Comparison of ENCODE assay signal across 22 cellular contexts in genomic region chr3:137300703-137301102, GRCh38.
"Had no signal": no experiment of that assay in that cellular context is flagged by ENCODE, and none has a peak within 500 bp of the region (broad histone marks: within the 10 kb centered on the region; RNA-seq: fewer than 3 reads in every experiment).

No MANE protein-coding gene starts in this region.

- H3K36me3 Mint-ChIP-seq: T-cell had no signal

- ATAC-seq: Right ventricle myocardium inferior, T-cell had no signal

- H3K27me3 ChIP-seq: Peyer's patch, SJSA1 had no signal

- H3K4me1 Mint-ChIP-seq: T-cell had no signal

- H3K36me3 ChIP-seq: Peyer's patch, SJSA1 had no signal

- H3K4me1 ChIP-seq: Peyer's patch, SJSA1 had no signal

- H3K4me3 ChIP-seq: PC-9, Peyer's patch, SJSA1, SK-N-MC had no signal

- H3K4me3 Mint-ChIP-seq: T-cell; T-helper 1 cell treated with Interleukin-12 subunit alpha and Interleukin-12 subunit beta and Interleukin-4 antibody, amounts not matched to agents 30 μg/mL and 1 μg/mL, for 36 hours had no signal

- H3K27ac ChIP-seq: PC-9, Peyer's patch, SJSA1, SK-N-MC had no signal

- H2AFZ ChIP-seq: PC-9 had no signal

- H3K4me2 ChIP-seq: PC-9 had no signal

- H3K27me3 Mint-ChIP-seq: T-cell had no signal

- H3K9me3 Mint-ChIP-seq: T-helper 1 cell treated with Interleukin-12 subunit alpha and Interleukin-12 subunit beta and Interleukin-4 antibody, amounts not matched to agents 30 μg/mL and 1 μg/mL, for 36 hours had no signal

- DNase-seq: Kasumi-1, KG1, MV-4-11, NCI-H1048, NCI-H1105, NCI-H1417, NCI-H1436 treated with DMSO at 0.1 percent for 48 hours, NCI-H1694, NCI-H187 treated with DMSO at 0.1 percent for 48 hours, NCI-H2029 treated with DMSO at 0.1 percent for 48 hours, NCI-H2171 treated with DMSO at 0.1 percent for 48 hours, NCI-H2227 treated with DMSO at 0.1 percent for 48 hours, NCI-H526 treated with DMSO at 0.1 percent for 48 hours, NCI-H748 treated with DMSO at 0.1 percent for 48 hours, PC-9, Peyer's patch, SIG-M5, T-cell had no signal

- H3K9me3 ChIP-seq: Peyer's patch, SJSA1 had no signal

- H3K27ac Mint-ChIP-seq: T-cell; T-helper 1 cell treated with Interleukin-12 subunit alpha and Interleukin-12 subunit beta and Interleukin-4 antibody, amounts not matched to agents 30 μg/mL and 1 μg/mL, for 36 hours had no signal
